Comparison of ENCODE assay signal across 1 cellular context in genomic region chr19:39845172-39845571, GRCh38.
TF ChIP-seq lines count a peak whose summit lies in the region.

No MANE protein-coding gene starts in this region.

TF ChIP-seq in GM12878, 131 proteins besides CTCF, POLR2A, EP300 and RAD21:
- TF ChIP-seq NFXL1 (IDR thresholded peaks at IDR 0.05; ENCODE audit: borderline replicate concordance) (peak; percentile 77; the same call in 1 of the 2 replicates), TCF12 (IDR thresholded peaks at IDR 0.05; ENCODE audit: low read depth, low read length) (no peak), SMARCA5 (IDR thresholded peaks at IDR 0.05) (peak; percentile 93), HCFC1 (IDR thresholded peaks at IDR 0.05; ENCODE audit: low read length) (no peak), YY1 (IDR thresholded peaks at IDR 0.05; ENCODE audit: low read depth, low read length) (peak; percentile 66), ELK1 (IDR thresholded peaks at IDR 0.05; ENCODE audit: low read depth, low read length) (no peak), SPI1 (IDR thresholded peaks at IDR 0.05; ENCODE audit: borderline replicate concordance, insufficient read depth, low read depth, low read length) (0 out of 2 replicates have a peak, but pooled peaks have one; percentile 26), MXI1 (IDR thresholded peaks at IDR 0.05; ENCODE audit: low read depth, low read length) (no peak), ESRRA (IDR thresholded peaks at IDR 0.05; ENCODE audit: low read length) (no peak), CEBPB (IDR thresholded peaks at IDR 0.05; ENCODE audit: borderline replicate concordance in 1 of 2, low read depth in 2 of 2, low read length in 2 of 2) (no peak), ZNF24 (IDR thresholded peaks at IDR 0.05) (no peak)
TF ChIP-seq in GM12878: peak in this region for 4.
